8 cellular contexts compared by ENCODE assay signal in the genomic region with DNA sequence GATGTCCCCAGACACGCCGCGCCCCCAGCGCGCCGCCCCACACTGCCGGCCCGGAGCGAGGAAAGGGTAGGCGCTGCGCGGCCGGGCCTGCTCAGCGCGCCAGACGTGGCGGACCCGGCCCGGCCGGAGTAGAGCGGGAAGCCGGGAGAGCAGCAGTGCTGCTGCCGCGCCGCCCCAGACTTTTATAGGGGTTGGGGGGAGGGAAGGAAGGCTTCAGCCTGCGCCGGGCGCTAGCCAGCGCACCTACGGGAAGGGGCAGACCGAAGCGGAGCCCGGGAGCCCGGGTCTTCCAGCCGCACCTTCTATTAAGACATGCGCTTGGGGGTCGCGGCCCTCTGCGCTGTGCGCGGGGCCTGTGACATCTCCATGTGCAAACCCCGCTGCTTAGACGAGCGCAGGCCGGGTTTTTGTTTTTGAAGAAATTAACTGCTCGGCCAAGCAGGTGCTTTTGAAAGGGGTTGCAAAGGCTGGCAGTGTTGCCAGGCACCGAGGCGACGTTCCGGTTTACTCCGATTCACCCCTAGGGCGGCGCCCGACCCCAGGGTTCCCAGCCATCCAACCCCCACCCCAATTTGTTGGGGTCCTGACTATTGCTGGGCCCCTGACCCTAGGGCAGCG. TPM values are rescaled to one million over a fixed set of nuclear protein-coding genes. Genes with fewer than 3 reads are reported as not detected.
DNase-seq lines count a peak whose midpoint lies in the region; ATAC-seq and TF ChIP-seq lines count a peak whose summit lies in the region.

No MANE protein-coding gene starts in this region.

- peak in 1 of 3 donors; percentile 26 for DNase-seq in CD4-positive, CD25-positive, alpha-beta regulatory T cell
- DNase-seq in T1000 (lab: John Stamatoyannopoulos, UW) = peak; percentile 4
- peak; percentile 57 for DNase-seq in glutamatergic neuron
- DNase-seq in cerebellar cortex (ENCODE audit: low spot score) = no peak

- no peaks in the 10 kb centered on the region for H3K36me3 ChIP-seq in CD4-positive, CD25-positive, alpha-beta regulatory T cell (ENCODE audit: control insufficient read depth, insufficient read depth, low read length)
- no peaks in the 10 kb centered on the region for H3K36me3 ChIP-seq in HUES6 (ENCODE audit: control insufficient read depth, insufficient read depth, low read length)

- no peak overlapping the region for H3K4me3 ChIP-seq in CD4-positive, CD25-positive, alpha-beta regulatory T cell (ENCODE audit: low read depth, low read length)
- peak overlapping the region; percentile 60 for H3K4me3 ChIP-seq in HUES6 (ENCODE audit: low read depth, low read length)

- H3K4me3 Mint-ChIP-seq in CD4-positive, CD25-positive, alpha-beta regulatory T cell = peak overlapping the region; percentile 77 to 87 (median 81)
- peak overlapping the region; percentile 87 for H3K4me3 Mint-ChIP-seq in glutamatergic neuron (ENCODE audit: unreplicated experiment)
- peak overlapping the region; percentile 92 for H3K4me3 Mint-ChIP-seq in stimulated activated memory B cell treated with anti-CD40 and anti-IgM and Interleukin-4, amounts not matched to agents 10 μg/mL and 1 μg/mL and 100 μg/mL, for 72 hours

- peak; percentile 52 for TF ChIP-seq CTCF in glutamatergic neuron (IDR thresholded peaks at IDR 0.05; ENCODE audit: partially characterized antibody, unreplicated experiment)

- no peak overlapping the region for H3K27ac Mint-ChIP-seq in CD4-positive, CD25-positive, alpha-beta regulatory T cell
- no peak overlapping the region for H3K27ac Mint-ChIP-seq in glutamatergic neuron (ENCODE audit: unreplicated experiment)
- H3K27ac Mint-ChIP-seq in stimulated activated memory B cell treated with anti-CD40 and anti-IgM and Interleukin-4, amounts not matched to agents 10 μg/mL and 1 μg/mL and 100 μg/mL, for 72 hours = peak overlapping the region; percentile 96

- H3K27me3 ChIP-seq in CD4-positive, CD25-positive, alpha-beta regulatory T cell (ENCODE audit: control insufficient read depth, insufficient read depth, low read length) = peaks cover 53% of the 10 kb centered on the region
- peaks cover 100% of the 10 kb centered on the region for H3K27me3 ChIP-seq in HUES6 (ENCODE audit: control insufficient read depth, insufficient read depth, low read length)

- H3K9ac ChIP-seq in HUES6 (ENCODE audit: low read length) = peak overlapping the region; percentile 31

- no peak overlapping the region for H3K27ac ChIP-seq in CD4-positive, CD25-positive, alpha-beta regulatory T cell (ENCODE audit: insufficient read depth, low read length, poor library complexity, severe bottlenecking)
- H3K27ac ChIP-seq in HUES6 (ENCODE audit: low read depth, low read length) = no peak overlapping the region

- H3K4me1 Mint-ChIP-seq in CD4-positive, CD25-positive, alpha-beta regulatory T cell = peaks cover 16 to 59% (median 23%) of the 10 kb centered on the region in 4 donors
- peaks cover 16% of the 10 kb centered on the region for H3K4me1 Mint-ChIP-seq in glutamatergic neuron (ENCODE audit: low read depth, unreplicated experiment)
- peaks cover 71% of the 10 kb centered on the region for H3K4me1 Mint-ChIP-seq in stimulated activated memory B cell treated with anti-CD40 and anti-IgM and Interleukin-4, amounts not matched to agents 10 μg/mL and 1 μg/mL and 100 μg/mL, for 72 hours

- peaks cover 0 to 8% (median 4%) of the 10 kb centered on the region in 7 donors for H3K9me3 Mint-ChIP-seq in CD4-positive, CD25-positive, alpha-beta regulatory T cell
- H3K9me3 Mint-ChIP-seq in glutamatergic neuron (ENCODE audit: unreplicated experiment) = peaks cover 12% of the 10 kb centered on the region
- no peaks in the 10 kb centered on the region for H3K9me3 Mint-ChIP-seq in stimulated activated memory B cell treated with anti-CD40 and anti-IgM and Interleukin-4, amounts not matched to agents 10 μg/mL and 1 μg/mL and 100 μg/mL, for 72 hours

- peaks cover 2 to 6% of the 10 kb centered on the region in 2 experiments for H3K9me3 ChIP-seq in CD4-positive, CD25-positive, alpha-beta regulatory T cell (ENCODE audit: control insufficient read depth in 2 of 2, low read length in 2 of 2)
- H3K9me3 ChIP-seq in HUES6 (ENCODE audit: control insufficient read depth, insufficient read depth, low read depth, low read length) = no peaks in the 10 kb centered on the region

- peaks cover 97% of the 10 kb centered on the region for H3K27me3 Mint-ChIP-seq in CD4-positive, CD25-positive, alpha-beta regulatory T cell
- H3K27me3 Mint-ChIP-seq in glutamatergic neuron (ENCODE audit: unreplicated experiment) = peaks cover 24% of the 10 kb centered on the region
- no peaks in the 10 kb centered on the region for H3K27me3 Mint-ChIP-seq in stimulated activated memory B cell treated with anti-CD40 and anti-IgM and Interleukin-4, amounts not matched to agents 10 μg/mL and 1 μg/mL and 100 μg/mL, for 72 hours

- peak; percentile 13 to 20 for ATAC-seq in CD4-positive, CD25-positive, alpha-beta regulatory T cell (ENCODE audit: low read depth in 2 of 2)
- ATAC-seq in GM18505 (IDR thresholded peaks at IDR 0.05; ENCODE audit: unreplicated experiment) (peak; percentile 21), GM19328 (IDR thresholded peaks at IDR 0.05; ENCODE audit: unreplicated experiment) (no peak)
- peak; percentile 73 for ATAC-seq in stimulated activated memory B cell treated with anti-CD40 and anti-IgM and Interleukin-4, amounts not matched to agents 10 μg/mL and 1 μg/mL and 100 μg/mL, for 72 hours

- H3K36me3 Mint-ChIP-seq in CD4-positive, CD25-positive, alpha-beta regulatory T cell = no peaks in the 10 kb centered on the region
- H3K36me3 Mint-ChIP-seq in glutamatergic neuron (ENCODE audit: unreplicated experiment) = peaks cover 5% of the 10 kb centered on the region
- H3K36me3 Mint-ChIP-seq in stimulated activated memory B cell treated with anti-CD40 and anti-IgM and Interleukin-4, amounts not matched to agents 10 μg/mL and 1 μg/mL and 100 μg/mL, for 72 hours = peaks cover 12% of the 10 kb centered on the region

- peaks cover 61% of the 10 kb centered on the region for H3K4me1 ChIP-seq in CD4-positive, CD25-positive, alpha-beta regulatory T cell (ENCODE audit: control insufficient read depth, insufficient read depth, low read length, poor library complexity, severe bottlenecking)
- peaks cover 30% of the 10 kb centered on the region for H3K4me1 ChIP-seq in HUES6 (ENCODE audit: control insufficient read depth, insufficient read depth, low read length)

- TF ChIP-seq POLR2A in GM18505 (IDR thresholded peaks at IDR 0.05; ENCODE audit: borderline replicate concordance, extremely low read depth, insufficient read depth, insufficient read length) = peak; percentile 91

RNA-seq across cellular contexts. Expression of a gene that starts 0.4 kb away (rescaled TPM):
- total RNA-seq in CD4-positive, CD25-positive, alpha-beta regulatory T cell = 0.94 TPM
- polyA plus RNA-seq in CD4-positive, CD25-positive, alpha-beta regulatory T cell = under 1 TPM in 2 of 4 donors, not detected in 2; 0.02 to 0.15 TPM
- 24.3 TPM for total RNA-seq in glutamatergic neuron (ENCODE audit: unreplicated experiment)

Comparison
In these comparisons a context has a peak if more than half of its experiments do, and no peak if none do; other contexts are left out.
1. RNA of a gene that starts 0.4 kb away (total RNA-seq): 24.3 TPM in glutamatergic neuron (single experiment); 0.94 TPM in CD4-positive, CD25-positive, alpha-beta regulatory T cell (single experiment); every median in the first group is over 10 times any median in the second.
2. Peak in every context shown above with its lines, with median percentiles within 50 percentile points of each other: H3K4me3 Mint-ChIP-seq.